Comparison of ENCODE assay signal across 19 cellular contexts in genomic region chr19:19466201-19466600, GRCh38. TPM values are rescaled to one million over a fixed set of nuclear protein-coding genes. Genes with fewer than 3 reads are reported as not detected.
A peak's percentile ranks its signal among the peaks of the same experiment; 100 is the strongest.
DNase-seq lines count a peak whose midpoint lies in the region; ATAC-seq lines count a peak whose summit lies in the region.
"Had no signal": no experiment of that assay in that cellular context is flagged by ENCODE, and none has a peak within 500 bp of the region (broad histone marks: within the 10 kb centered on the region; RNA-seq: fewer than 3 reads in every experiment).

No MANE protein-coding gene starts in this region.

- H3K36me3 Mint-ChIP-seq in activated naive CD4-positive, alpha-beta T cell treated with anti-CD3 and anti-CD28 coated beads for 36 hours (ENCODE audit: low read depth), result peaks cover 47% of the 10 kb centered on the region
- H3K36me3 Mint-ChIP-seq in activated naive CD4-positive, alpha-beta T cell treated with anti-CD3 and anti-CD28 coated beads, Interleukin-2, amount 10 ng/mL, durations not matched to agents 7 days and 5 days, result peaks cover 63% of the 10 kb centered on the region
- H3K36me3 Mint-ChIP-seq in activated T-helper 1 cell treated with anti-CD3 and anti-CD28 coated beads, Interleukin-12 subunit alpha, Interleukin-12 subunit beta, Interleukin-2, Interleukin-4 antibody, amounts not matched to agents 30 ng/mL and 10 ng/mL and 1 ng/mL, durations not matched to agents 14 hours and 24 hours and 36 hours (ENCODE audit: low read depth), result peaks cover 53% of the 10 kb centered on the region
- H3K36me3 Mint-ChIP-seq in stimulated activated effector memory CD8-positive, alpha-beta T cell treated with anti-CD3 and anti-CD28 coated beads, Interleukin-12 subunit alpha, Interleukin-12 subunit beta, amount 100 ng/mL, for 72 hours, result peaks cover 60% of the 10 kb centered on the region

- H3K27me3 Mint-ChIP-seq in activated naive CD4-positive, alpha-beta T cell treated with anti-CD3 and anti-CD28 coated beads for 36 hours (ENCODE audit: low read depth), result no peaks in the 10 kb centered on the region
- H3K27me3 Mint-ChIP-seq in activated naive CD4-positive, alpha-beta T cell treated with anti-CD3 and anti-CD28 coated beads, Interleukin-2, amount 10 ng/mL, durations not matched to agents 7 days and 5 days, result no peaks in the 10 kb centered on the region
- no peaks in the 10 kb centered on the region for H3K27me3 Mint-ChIP-seq in activated T-helper 1 cell treated with anti-CD3 and anti-CD28 coated beads, Interleukin-12 subunit alpha, Interleukin-12 subunit beta, Interleukin-2, Interleukin-4 antibody, amounts not matched to agents 30 ng/mL and 10 ng/mL and 1 ng/mL, durations not matched to agents 14 hours and 24 hours and 36 hours (ENCODE audit: insufficient read depth)

- peaks cover 16% of the 10 kb centered on the region for H3K9me3 ChIP-seq in effector memory CD4-positive, alpha-beta T cell (ENCODE audit: control insufficient read depth, low read length)

- H3K4me3 Mint-ChIP-seq in activated naive CD4-positive, alpha-beta T cell treated with anti-CD3 and anti-CD28 coated beads for 36 hours, result no peak overlapping the region
- no peak overlapping the region for H3K4me3 Mint-ChIP-seq in activated naive CD4-positive, alpha-beta T cell treated with anti-CD3 and anti-CD28 coated beads, Interleukin-2, amount 10 ng/mL, durations not matched to agents 7 days and 5 days
- no peak overlapping the region for H3K4me3 Mint-ChIP-seq in activated T-helper 1 cell treated with anti-CD3 and anti-CD28 coated beads, Interleukin-12 subunit alpha, Interleukin-12 subunit beta, Interleukin-2, Interleukin-4 antibody, amounts not matched to agents 30 ng/mL and 10 ng/mL and 1 ng/mL, durations not matched to agents 14 hours and 24 hours and 36 hours
- no peak overlapping the region for H3K4me3 Mint-ChIP-seq in stimulated activated effector memory CD8-positive, alpha-beta T cell treated with anti-CD3 and anti-CD28 coated beads, Interleukin-12 subunit alpha, Interleukin-12 subunit beta, amount 100 ng/mL, for 72 hours

- H3K4me1 ChIP-seq in effector memory CD4-positive, alpha-beta T cell (ENCODE audit: control insufficient read depth, insufficient read depth, low read length, poor library complexity, severe bottlenecking), result peaks cover 29% of the 10 kb centered on the region

- H3K27ac ChIP-seq in effector memory CD4-positive, alpha-beta T cell (ENCODE audit: insufficient read depth, low read length, poor library complexity, severe bottlenecking), result no peak overlapping the region
- H3K27ac ChIP-seq: esophagus squamous epithelium had no signal

- intact Hi-C loops in activated naive CD4-positive, alpha-beta T cell treated with anti-CD3 and anti-CD28 coated beads for 36 hours (cut with micrococcal nuclease), result no loop called here
- intact Hi-C loops in activated T-helper 1 cell treated with anti-CD3 and anti-CD28 coated beads, Interleukin-12 subunit alpha, Interleukin-12 subunit beta, Interleukin-2, Interleukin-4 antibody, amounts not matched to agents 30 ng/mL and 10 ng/mL and 1 ng/mL, durations not matched to agents 14 hours and 24 hours and 36 hours (cut with micrococcal nuclease), result no loop called here

- no peak for DNase-seq in activated naive CD4-positive, alpha-beta T cell treated with anti-CD3 and anti-CD28 coated beads for 36 hours
- DNase-seq in activated naive CD4-positive, alpha-beta T cell treated with anti-CD3 and anti-CD28 coated beads, Interleukin-2, amount 10 ng/mL, durations not matched to agents 7 days and 5 days, result no peak
- DNase-seq in activated T-helper 1 cell treated with anti-CD3 and anti-CD28 coated beads, Interleukin-12 subunit alpha, Interleukin-12 subunit beta, Interleukin-2, Interleukin-4 antibody, amounts not matched to agents 30 ng/mL and 10 ng/mL and 1 ng/mL, durations not matched to agents 14 hours and 24 hours and 36 hours (ENCODE audit: low spot score), result no peak
- DNase-seq in myocyte (ENCODE audit: low read depth) (peak; percentile 95), SHP77 (lab: John Stamatoyannopoulos, UW) (no peak), HUDEP-2 (lab: John Stamatoyannopoulos, UW; ENCODE audit: unreplicated experiment in 76 of 76) (no peak)
- no peak for DNase-seq in stimulated activated effector memory CD8-positive, alpha-beta T cell treated with anti-CD3 and anti-CD28 coated beads, Interleukin-12 subunit alpha, Interleukin-12 subunit beta, amount 100 ng/mL, for 72 hours (ENCODE audit: low spot score in 2 of 2)
- DNase-seq in effector memory CD4-positive, alpha-beta T cell, result no peak
- DNase-seq: activated CD4-positive, alpha-beta T cell treated with anti-CD3 and anti-CD28 coated beads for 48 hours; activated effector memory CD4-positive, alpha-beta T cell treated with anti-CD3 and anti-CD28 coated beads, Interleukin-2, amount 50 U/mL, for 16 hours; aorta; BE2C; cerebellar nuclear complex; esophagus squamous epithelium; GF-D8; left cardiac atrium; NCI-H1417 treated with DMSO at 0.1 percent for 48 hours; NCI-H526 treated with DMSO at 0.1 percent for 48 hours; stimulated activated CD4-positive, alpha-beta T cell treated with anti-CD3 and anti-CD28 coated beads, Interleukin-4, amount 100 ng/mL, for 24 hours had no signal

- H3K27ac Mint-ChIP-seq in activated naive CD4-positive, alpha-beta T cell treated with anti-CD3 and anti-CD28 coated beads for 36 hours, result peak overlapping the region; percentile 19
- no peak overlapping the region for H3K27ac Mint-ChIP-seq in activated naive CD4-positive, alpha-beta T cell treated with anti-CD3 and anti-CD28 coated beads, Interleukin-2, amount 10 ng/mL, durations not matched to agents 7 days and 5 days
- peak overlapping the region; percentile 42 for H3K27ac Mint-ChIP-seq in activated T-helper 1 cell treated with anti-CD3 and anti-CD28 coated beads, Interleukin-12 subunit alpha, Interleukin-12 subunit beta, Interleukin-2, Interleukin-4 antibody, amounts not matched to agents 30 ng/mL and 10 ng/mL and 1 ng/mL, durations not matched to agents 14 hours and 24 hours and 36 hours
- peak overlapping the region; percentile 17 for H3K27ac Mint-ChIP-seq in stimulated activated effector memory CD8-positive, alpha-beta T cell treated with anti-CD3 and anti-CD28 coated beads, Interleukin-12 subunit alpha, Interleukin-12 subunit beta, amount 100 ng/mL, for 72 hours

- ATAC-seq in stimulated activated effector memory CD8-positive, alpha-beta T cell treated with anti-CD3 and anti-CD28 coated beads, Interleukin-12 subunit alpha, Interleukin-12 subunit beta, amount 100 ng/mL, for 72 hours, result no peak
- ATAC-seq: left cardiac atrium had no signal

- H3K9me3 Mint-ChIP-seq in activated naive CD4-positive, alpha-beta T cell treated with anti-CD3 and anti-CD28 coated beads for 36 hours, result peaks cover 24% of the 10 kb centered on the region
- H3K9me3 Mint-ChIP-seq in activated naive CD4-positive, alpha-beta T cell treated with anti-CD3 and anti-CD28 coated beads, Interleukin-2, amount 10 ng/mL, durations not matched to agents 7 days and 5 days, result peaks cover 33% of the 10 kb centered on the region
- peaks cover 28% of the 10 kb centered on the region for H3K9me3 Mint-ChIP-seq in activated T-helper 1 cell treated with anti-CD3 and anti-CD28 coated beads, Interleukin-12 subunit alpha, Interleukin-12 subunit beta, Interleukin-2, Interleukin-4 antibody, amounts not matched to agents 30 ng/mL and 10 ng/mL and 1 ng/mL, durations not matched to agents 14 hours and 24 hours and 36 hours
- H3K9me3 Mint-ChIP-seq in stimulated activated effector memory CD8-positive, alpha-beta T cell treated with anti-CD3 and anti-CD28 coated beads, Interleukin-12 subunit alpha, Interleukin-12 subunit beta, amount 100 ng/mL, for 72 hours, result peaks cover 7% of the 10 kb centered on the region

- H3K27me3 ChIP-seq in effector memory CD4-positive, alpha-beta T cell (replicated peaks; ENCODE audit: control insufficient read depth, insufficient read depth, low read length, poor library complexity, severe bottlenecking), result no peaks in the 10 kb centered on the region
- H3K27me3 ChIP-seq: BE2C, esophagus squamous epithelium had no signal

- CTCF ChIA-PET in activated naive CD4-positive, alpha-beta T cell treated with anti-CD3 and anti-CD28 coated beads for 36 hours (lab: Charles Lee), result no interaction called here
- CTCF ChIA-PET in activated naive CD4-positive, alpha-beta T cell treated with anti-CD3 and anti-CD28 coated beads, Interleukin-2, amount 10 ng/mL, durations not matched to agents 7 days and 5 days (lab: Charles Lee), result no interaction called here

- peaks cover 52% of the 10 kb centered on the region for H3K4me1 Mint-ChIP-seq in activated naive CD4-positive, alpha-beta T cell treated with anti-CD3 and anti-CD28 coated beads for 36 hours (ENCODE audit: low read depth)
- peaks cover 49% of the 10 kb centered on the region for H3K4me1 Mint-ChIP-seq in activated naive CD4-positive, alpha-beta T cell treated with anti-CD3 and anti-CD28 coated beads, Interleukin-2, amount 10 ng/mL, durations not matched to agents 7 days and 5 days
- H3K4me1 Mint-ChIP-seq in activated T-helper 1 cell treated with anti-CD3 and anti-CD28 coated beads, Interleukin-12 subunit alpha, Interleukin-12 subunit beta, Interleukin-2, Interleukin-4 antibody, amounts not matched to agents 30 ng/mL and 10 ng/mL and 1 ng/mL, durations not matched to agents 14 hours and 24 hours and 36 hours (ENCODE audit: low read depth), result peaks cover 35% of the 10 kb centered on the region
- H3K4me1 Mint-ChIP-seq in stimulated activated effector memory CD8-positive, alpha-beta T cell treated with anti-CD3 and anti-CD28 coated beads, Interleukin-12 subunit alpha, Interleukin-12 subunit beta, amount 100 ng/mL, for 72 hours, result peaks cover 64% of the 10 kb centered on the region

- H3K4me3 ChIP-seq in effector memory CD4-positive, alpha-beta T cell (ENCODE audit: insufficient read depth, low read depth, low read length, poor library complexity, severe bottlenecking), result no peak overlapping the region
- H3K4me3 ChIP-seq: esophagus squamous epithelium had no signal

- H3K36me3 ChIP-seq in effector memory CD4-positive, alpha-beta T cell (ENCODE audit: control insufficient read depth, insufficient read depth, low read length), result peaks cover 30% of the 10 kb centered on the region

RNA-seq across cellular contexts. Expression of gene TSSK6, which starts 49.1 kb away (rescaled TPM):
- total RNA-seq in activated naive CD4-positive, alpha-beta T cell treated with anti-CD3 and anti-CD28 coated beads for 36 hours, result 1 to 10 TPM; 4.5 TPM
- total RNA-seq in activated T-helper 1 cell treated with anti-CD3 and anti-CD28 coated beads, Interleukin-12 subunit alpha, Interleukin-12 subunit beta, Interleukin-2, Interleukin-4 antibody, amounts not matched to agents 30 ng/mL and 10 ng/mL and 1 ng/mL, durations not matched to agents 14 hours and 24 hours and 36 hours, result 3.0 and 4.1 TPM in 2 replicates
- total RNA-seq in myocyte, result 0.91 and 1.4 TPM in 2 replicates
- 2.8 TPM for polyA plus RNA-seq in myocyte (2012)

RNA-seq across cellular contexts. Expression of gene NDUFA13, which starts 49.8 kb away (rescaled TPM):
- total RNA-seq in activated naive CD4-positive, alpha-beta T cell treated with anti-CD3 and anti-CD28 coated beads for 36 hours, result 100 to 1,000 TPM; 351 to 376 TPM
- 408 and 410 TPM in 2 replicates for total RNA-seq in activated T-helper 1 cell treated with anti-CD3 and anti-CD28 coated beads, Interleukin-12 subunit alpha, Interleukin-12 subunit beta, Interleukin-2, Interleukin-4 antibody, amounts not matched to agents 30 ng/mL and 10 ng/mL and 1 ng/mL, durations not matched to agents 14 hours and 24 hours and 36 hours
- 18.0 and 46.5 TPM in 2 replicates for total RNA-seq in myocyte
- polyA plus RNA-seq in myocyte (2012), result 588 TPM
